In the genomic region with DNA sequence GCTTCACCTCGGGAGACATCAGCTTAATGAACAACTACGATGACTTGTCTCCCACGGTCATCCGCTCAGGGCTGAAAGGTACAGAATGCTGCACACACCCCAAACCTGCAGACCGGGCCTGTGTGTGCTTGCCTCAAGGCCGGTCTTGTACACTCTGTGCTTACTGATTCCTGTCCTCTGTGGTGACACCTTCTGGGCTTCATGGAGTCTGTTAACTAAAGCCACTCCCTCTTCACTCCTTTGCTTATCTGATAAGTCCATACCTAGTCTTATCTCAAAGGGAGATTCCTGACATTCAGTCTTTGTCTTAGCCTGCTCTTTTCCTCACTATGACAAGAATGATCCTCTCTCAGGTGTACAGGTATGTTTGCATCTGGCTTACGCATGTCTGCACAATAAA, we compare ENCODE assay signal across 15 cellular contexts.
"Had no signal": no experiment of that assay in that cellular context is flagged by ENCODE, and none has a peak within 500 bp of the region (broad histone marks: within the 10 kb centered on the region; RNA-seq: fewer than 3 reads in every experiment).

No MANE protein-coding gene starts in this region.

- DNase-seq: activated CD4-positive, alpha-beta T cell treated with anti-CD3 and anti-CD28 coated beads for 1 hour; activated CD4-positive, alpha-beta T cell treated with anti-CD3 and anti-CD28 coated beads, Interleukin-2, amount 50 U/mL, for 4 hours; activated naive CD4-positive, alpha-beta T cell; activated naive CD8-positive, alpha-beta T cell treated with anti-CD3 and anti-CD28 coated beads, Interleukin-2, amount 10 ng/mL, durations not matched to agents 7 days and 5 days; activated T-cell treated with anti-CD3 and anti-CD28 coated beads for 4 hours; anterior cingulate cortex; foreskin fibroblast; glutamatergic neuron; left cardiac atrium; lower lobe of right lung; naive thymus-derived CD4-positive, alpha-beta T cell; thyroid gland had no signal

- H3K4me1 ChIP-seq: lower lobe of right lung, parathyroid adenoma, thyroid gland had no signal

- H3K4me3 ChIP-seq: dorsolateral prefrontal cortex, lower lobe of right lung, thyroid gland had no signal

- H3K9me3 ChIP-seq: lower lobe of right lung, thyroid gland had no signal

- H2AFZ ChIP-seq: parathyroid adenoma had no signal

- H3K79me2 ChIP-seq: parathyroid adenoma had no signal

- H3K27ac ChIP-seq: lower lobe of right lung, parathyroid adenoma, thyroid gland had no signal

- ATAC-seq: left cardiac atrium; lower lobe of right lung; naive thymus-derived CD4-positive, alpha-beta T cell; stimulated activated effector memory CD8-positive, alpha-beta T cell treated with anti-CD3 and anti-CD28 coated beads, Interleukin-12 subunit alpha, Interleukin-12 subunit beta, amount 100 ng/mL, for 72 hours had no signal

- H3K27me3 ChIP-seq: dorsolateral prefrontal cortex, thyroid gland had no signal
